In the genomic region with DNA sequence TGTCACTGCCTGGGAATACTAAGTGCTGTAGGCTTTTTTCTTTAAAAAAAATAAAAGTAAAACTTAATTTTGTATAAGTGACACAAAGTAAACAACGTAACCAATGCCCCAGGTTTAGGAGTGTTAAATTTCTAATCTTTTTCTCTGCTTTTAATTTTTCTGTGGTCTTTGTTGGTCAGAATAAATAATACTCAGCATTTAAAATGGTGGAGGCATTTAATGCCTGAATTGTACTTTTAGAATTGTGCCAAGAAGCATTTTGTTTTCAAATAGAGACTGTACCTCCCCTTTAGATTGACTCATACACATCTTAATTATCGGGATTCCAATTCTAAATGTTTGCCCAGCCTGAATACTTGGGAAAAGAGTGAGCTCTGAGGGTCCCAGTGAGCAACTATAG, we compare ENCODE assay signal across 9 cellular contexts. TPM values are rescaled to one million over a fixed set of nuclear protein-coding genes. Genes with fewer than 3 reads are reported as not detected.
A peak's percentile ranks its signal among the peaks of the same experiment; 100 is the strongest.
DNase-seq lines count a peak whose midpoint lies in the region; ATAC-seq, FAIRE-seq and TF ChIP-seq lines count a peak whose summit lies in the region.
"Had no signal": no experiment of that assay in that cellular context is flagged by ENCODE, and none has a peak within 500 bp of the region (broad histone marks: within the 10 kb centered on the region; RNA-seq: fewer than 3 reads in every experiment).

No MANE protein-coding gene starts in this region.

- intact Hi-C loops in activated CD8-positive, alpha-beta T cell treated with anti-CD3 and anti-CD28 coated beads for 36 hours (cut with micrococcal nuclease) = loop anchor here (5.0 kb wide), 3 partner anchors 85 to 340 kb away; a partner anchor contains a TSS

- H3K9me3 ChIP-seq in subcutaneous abdominal adipose tissue (ENCODE audit: control insufficient read depth in 5 of 5, low read length in 5 of 5) = no peaks in the 10 kb centered on the region

- FAIRE-seq in urothelium cell line (lab: Jason Lieb, UNC) = no peak

- peaks cover 1 to 38% (median 30%) of the 10 kb centered on the region in 5 donors for H3K4me1 ChIP-seq in subcutaneous abdominal adipose tissue (ENCODE audit: control insufficient read depth in 5 of 5, insufficient read depth in 5 of 5, low read length in 5 of 5)

- DNase-seq in activated T-cell treated with anti-CD3 and anti-CD28 coated beads, Interleukin-2, amount 50 U/mL, for 24 hours = no peak
- DNase-seq in activated T-cell treated with anti-CD3 and anti-CD28 coated beads for 4 hours (no peak), immature natural killer cell (no peak), middle frontal gyrus (ENCODE audit: extremely low spot score, low spot score) (no peak), urothelium cell line (ENCODE audit: low spot score) (no peak)
- no peak for DNase-seq in activated CD8-positive, alpha-beta T cell treated with anti-CD3 and anti-CD28 coated beads for 36 hours
- DNase-seq: C1 segment of cervical spinal cord had no signal

- peaks cover 11% of the 10 kb centered on the region for H3K36me3 Mint-ChIP-seq in activated T-cell treated with anti-CD3 and anti-CD28 coated beads, Interleukin-2, amount 50 U/mL, for 24 hours (ENCODE audit: low read depth)
- H3K36me3 Mint-ChIP-seq in activated CD8-positive, alpha-beta T cell treated with anti-CD3 and anti-CD28 coated beads for 36 hours (ENCODE audit: low read depth) = peaks cover 4% of the 10 kb centered on the region
- H3K36me3 Mint-ChIP-seq in immature natural killer cell = no peaks in the 10 kb centered on the region

- POLR2A ChIA-PET in activated CD8-positive, alpha-beta T cell treated with anti-CD3 and anti-CD28 coated beads for 36 hours (lab: Charles Lee) = interaction anchor here (1.5 kb wide), 1 partner anchor 192 kb away, joined by 5 read pairs; no protein-coding TSS in a partner anchor

- peaks cover 48% of the 10 kb centered on the region for H3K4me1 Mint-ChIP-seq in activated T-cell treated with anti-CD3 and anti-CD28 coated beads, Interleukin-2, amount 50 U/mL, for 24 hours (ENCODE audit: low read depth)
- peaks cover 29% of the 10 kb centered on the region for H3K4me1 Mint-ChIP-seq in activated CD8-positive, alpha-beta T cell treated with anti-CD3 and anti-CD28 coated beads for 36 hours (ENCODE audit: low read depth)
- H3K4me1 Mint-ChIP-seq in immature natural killer cell = peaks cover 41 to 58% of the 10 kb centered on the region in 2 donors

- H3K4me3 ChIP-seq in subcutaneous abdominal adipose tissue (ENCODE audit: low read depth in 1 of 5, low read length in 5 of 5) = peak overlapping the region in 1 of 5 donors; percentile 28

- H3K27ac ChIP-seq in subcutaneous abdominal adipose tissue (ENCODE audit: low read depth, low read length) = no peak overlapping the region

- no peak for TF ChIP-seq CTCF in activated CD8-positive, alpha-beta T cell treated with anti-CD3 and anti-CD28 coated beads for 36 hours (IDR thresholded peaks at IDR 0.05)

- H3K9me3 Mint-ChIP-seq in activated T-cell treated with anti-CD3 and anti-CD28 coated beads, Interleukin-2, amount 50 U/mL, for 24 hours = no peaks in the 10 kb centered on the region
- no peaks in the 10 kb centered on the region for H3K9me3 Mint-ChIP-seq in activated CD8-positive, alpha-beta T cell treated with anti-CD3 and anti-CD28 coated beads for 36 hours
- H3K9me3 Mint-ChIP-seq in immature natural killer cell = no peaks in the 10 kb centered on the region

- H3K36me3 ChIP-seq in subcutaneous abdominal adipose tissue (ENCODE audit: control insufficient read depth in 5 of 5, insufficient read depth in 5 of 5, low read length in 5 of 5) = no peaks in the 10 kb centered on the region

- ATAC-seq in activated CD8-positive, alpha-beta T cell treated with anti-CD3 and anti-CD28 coated beads for 36 hours = no peak
- ATAC-seq in GM18907 (IDR thresholded peaks at IDR 0.05; ENCODE audit: unreplicated experiment) = no peak

- peak overlapping the region; percentile 92 for H3K4me3 Mint-ChIP-seq in activated T-cell treated with anti-CD3 and anti-CD28 coated beads, Interleukin-2, amount 50 U/mL, for 24 hours
- peak overlapping the region; percentile 69 for H3K4me3 Mint-ChIP-seq in activated CD8-positive, alpha-beta T cell treated with anti-CD3 and anti-CD28 coated beads for 36 hours
- peak overlapping the region; percentile 54 to 74 (median 65) for H3K4me3 Mint-ChIP-seq in immature natural killer cell

- peak overlapping the region in 3 of 5 donors; percentile 63 to 99 (median 98) for H3K9ac ChIP-seq in subcutaneous abdominal adipose tissue (ENCODE audit: low read length in 5 of 5)

- no peak overlapping the region for H3K27ac Mint-ChIP-seq in activated T-cell treated with anti-CD3 and anti-CD28 coated beads, Interleukin-2, amount 50 U/mL, for 24 hours
- H3K27ac Mint-ChIP-seq in activated CD8-positive, alpha-beta T cell treated with anti-CD3 and anti-CD28 coated beads for 36 hours = no peak overlapping the region
- peak overlapping the region in 3 of 6 donors; percentile 24 to 84 (median 68) for H3K27ac Mint-ChIP-seq in immature natural killer cell

- no peaks in the 10 kb centered on the region for H3K27me3 ChIP-seq in subcutaneous abdominal adipose tissue (ENCODE audit: control insufficient read depth in 5 of 5, insufficient read depth in 4 of 5, low read length in 5 of 5)

- H3K27me3 Mint-ChIP-seq in activated T-cell treated with anti-CD3 and anti-CD28 coated beads, Interleukin-2, amount 50 U/mL, for 24 hours = no peaks in the 10 kb centered on the region
- peaks cover 1% of the 10 kb centered on the region for H3K27me3 Mint-ChIP-seq in activated CD8-positive, alpha-beta T cell treated with anti-CD3 and anti-CD28 coated beads for 36 hours
- H3K27me3 Mint-ChIP-seq in immature natural killer cell (ENCODE audit: low read depth in 3 of 3) = peaks cover 6 to 13% (median 7%) of the 10 kb centered on the region in 3 donors

- CTCF ChIA-PET in activated CD8-positive, alpha-beta T cell treated with anti-CD3 and anti-CD28 coated beads for 36 hours (lab: Charles Lee) = interaction anchor here (4.5 kb wide), 1 partner anchor 84 kb away, joined by 25 read pairs; a partner anchor contains a TSS

RNA-seq across cellular contexts. Expression of a gene that starts 1.6 kb away (rescaled TPM):
- 10 to 100 TPM; 20.8 to 23.3 TPM for total RNA-seq in activated CD8-positive, alpha-beta T cell treated with anti-CD3 and anti-CD28 coated beads for 36 hours
- polyA plus RNA-seq in immature natural killer cell = 10 to 100 TPM; 14.0 to 15.6 (median 14.7) TPM
